18 cellular contexts compared by ENCODE assay signal in genomic region chr22:46349238-46349637, GRCh38. TPM values are rescaled to one million over a fixed set of nuclear protein-coding genes. Genes with fewer than 3 reads are reported as not detected.
"Had no signal": no experiment of that assay in that cellular context is flagged by ENCODE, and none has a peak within 500 bp of the region (broad histone marks: within the 10 kb centered on the region; RNA-seq: fewer than 3 reads in every experiment).

No MANE protein-coding gene starts in this region.

- H3K4me1 ChIP-seq: ascending aorta, parathyroid adenoma had no signal

- H3K79me2 ChIP-seq: hepatocyte had no signal

- H3K4me2 ChIP-seq: hepatocyte had no signal

- H3K4me3 Mint-ChIP-seq: activated T-cell treated with anti-CD3 and anti-CD28 coated beads, Interleukin-2, amount 50 U/mL, for 72 hours; effector memory CD8-positive, alpha-beta T cell; naive thymus-derived CD4-positive, alpha-beta T cell; T-helper 2 cell treated with Interferon-gamma antibody and Interleukin-4, amounts not matched to agents 5 μg/mL and 100 μg/mL, for 36 hours had no signal

- H3K27me3 Mint-ChIP-seq: effector memory CD8-positive, alpha-beta T cell; naive thymus-derived CD4-positive, alpha-beta T cell had no signal

- DNase-seq: activated CD4-positive, alpha-beta T cell treated with anti-CD3 and anti-CD28 coated beads, Interleukin-2, amount 50 U/mL, for 4 hours; activated effector memory CD4-positive, alpha-beta T cell treated with anti-CD3 and anti-CD28 coated beads, Interleukin-2, amount 50 U/mL, for 16 hours; activated naive CD4-positive, alpha-beta T cell treated with anti-CD3 and anti-CD28 coated beads, Interleukin-2, amount 50 U/mL, for 16 hours; activated T-cell treated with anti-CD3 and anti-CD28 coated beads, Interleukin-2, amount 50 U/mL, for 72 hours; effector memory CD8-positive, alpha-beta T cell; islet precursor cell; mesenchymal stem cell; naive thymus-derived CD4-positive, alpha-beta T cell; stimulated activated CD8-positive, alpha-beta memory T cell treated with anti-CD3 and anti-CD28 coated beads, Interleukin-4, amount 100 ng/mL, for 48 hours; stimulated activated naive CD8-positive, alpha-beta T cell treated with anti-CD3 and anti-CD28 coated beads, Interleukin-15, Interleukin-2, amounts not matched to agents 100 U/mL and 50 U/mL, for 24 hours; upper lobe of right lung had no signal

- H3K27ac ChIP-seq: ascending aorta, cardiac muscle cell, hepatocyte, left lung, parathyroid adenoma, suprapubic skin, upper lobe of right lung had no signal

- H2AFZ ChIP-seq: hepatocyte, parathyroid adenoma had no signal

- H3K9me3 ChIP-seq: ascending aorta, left lung, suprapubic skin, upper lobe of right lung had no signal

- H3K9ac ChIP-seq: parathyroid adenoma had no signal

- H3K27me3 ChIP-seq: ascending aorta, cardiac muscle cell, hepatocyte, left lung, suprapubic skin, upper lobe of right lung had no signal

- H3K9me3 Mint-ChIP-seq: activated T-cell treated with anti-CD3 and anti-CD28 coated beads, Interleukin-2, amount 50 U/mL, for 72 hours; effector memory CD8-positive, alpha-beta T cell; naive thymus-derived CD4-positive, alpha-beta T cell; T-helper 2 cell treated with Interferon-gamma antibody and Interleukin-4, amounts not matched to agents 5 μg/mL and 100 μg/mL, for 36 hours had no signal

- ATAC-seq: activated T-cell treated with anti-CD3 and anti-CD28 coated beads, Interleukin-2, amount 50 U/mL, for 72 hours; effector memory CD8-positive, alpha-beta T cell; left lung; naive thymus-derived CD4-positive, alpha-beta T cell; stimulated activated naive CD8-positive, alpha-beta T cell treated with anti-CD3 and anti-CD28 coated beads, Interleukin-15, Interleukin-2, amounts not matched to agents 100 U/mL and 50 U/mL, for 24 hours; upper lobe of right lung had no signal

- H3K27ac Mint-ChIP-seq: activated T-cell treated with anti-CD3 and anti-CD28 coated beads, Interleukin-2, amount 50 U/mL, for 72 hours; effector memory CD8-positive, alpha-beta T cell; naive thymus-derived CD4-positive, alpha-beta T cell; T-helper 2 cell treated with Interferon-gamma antibody and Interleukin-4, amounts not matched to agents 5 μg/mL and 100 μg/mL, for 36 hours had no signal

- H3K4me3 ChIP-seq: ascending aorta, cardiac muscle cell, hepatocyte, left lung, suprapubic skin, upper lobe of right lung had no signal

RNA-seq across cellular contexts. Expression of gene GTSE1, which starts 52.6 kb away (rescaled TPM):
- total RNA-seq: ascending aorta had no signal
